1 cellular context compared by ENCODE assay signal in the genomic region with DNA sequence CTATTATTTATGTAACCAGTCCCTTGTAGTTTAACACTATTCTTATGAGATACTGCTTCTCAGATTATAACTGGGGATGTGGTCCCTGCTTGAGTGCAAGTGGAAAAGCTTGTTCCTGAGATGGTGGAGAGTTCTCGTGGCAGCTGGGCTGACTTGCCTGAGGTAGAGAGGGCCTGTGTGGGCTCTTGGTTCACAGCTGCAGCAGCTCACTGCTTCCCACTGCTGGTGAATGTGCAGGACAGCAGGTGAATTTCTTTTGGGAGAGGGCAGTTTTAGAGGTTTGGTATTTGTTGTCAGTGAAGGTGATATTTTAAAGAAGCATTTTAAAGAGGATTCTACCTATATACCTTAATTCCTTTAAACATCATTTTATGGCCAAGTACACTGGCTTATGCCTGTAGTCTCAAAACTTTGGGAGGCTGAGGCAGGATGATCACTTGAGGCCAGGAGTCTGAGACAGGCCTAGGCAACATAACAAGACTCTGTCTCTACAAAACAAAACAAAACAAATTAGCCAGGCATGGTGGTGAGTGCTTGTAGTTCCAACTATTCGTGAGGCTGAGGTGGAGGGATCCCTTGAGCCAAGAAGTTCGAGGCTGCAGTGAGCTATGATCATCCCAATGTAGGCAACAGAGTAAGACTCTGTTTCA.
TF ChIP-seq lines count a peak whose summit lies in the region.

No MANE protein-coding gene starts in this region.

TF ChIP-seq in HepG2, 621 proteins besides CTCF, POLR2A, EP300 and RAD21 (continued from another document and continues in another):
- TF ChIP-seq, protein P1, sequence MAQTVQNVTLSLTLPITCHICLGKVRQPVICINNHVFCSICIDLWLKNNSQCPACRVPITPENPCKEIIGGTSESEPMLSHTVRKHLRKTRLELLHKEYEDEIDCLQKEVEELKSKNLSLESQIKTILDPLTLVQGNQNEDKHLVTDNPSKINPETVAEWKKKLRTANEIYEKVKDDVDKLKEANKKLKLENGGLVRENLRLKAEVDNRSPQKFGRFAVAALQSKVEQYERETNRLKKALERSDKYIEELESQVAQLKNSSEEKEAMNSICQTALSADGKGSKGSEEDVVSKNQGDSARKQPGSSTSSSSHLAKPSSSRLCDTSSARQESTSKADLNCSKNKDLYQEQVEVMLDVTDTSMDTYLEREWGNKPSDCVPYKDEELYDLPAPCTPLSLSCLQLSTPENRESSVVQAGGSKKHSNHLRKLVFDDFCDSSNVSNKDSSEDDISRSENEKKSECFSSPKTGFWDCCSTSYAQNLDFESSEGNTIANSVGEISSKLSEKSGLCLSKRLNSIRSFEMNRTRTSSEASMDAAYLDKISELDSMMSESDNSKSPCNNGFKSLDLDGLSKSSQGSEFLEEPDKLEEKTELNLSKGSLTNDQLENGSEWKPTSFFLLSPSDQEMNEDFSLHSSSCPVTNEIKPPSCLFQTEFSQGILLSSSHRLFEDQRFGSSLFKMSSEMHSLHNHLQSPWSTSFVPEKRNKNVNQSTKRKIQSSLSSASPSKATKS (CRISPR knock-in tag; IDR thresholded peaks at IDR 0.05): no peak
- TF ChIP-seq SIX4 (CRISPR knock-in tag; IDR thresholded peaks at IDR 0.05) (no peak), SMAD1 (CRISPR knock-in tag; IDR thresholded peaks at IDR 0.05; ENCODE audit: borderline replicate concordance, low read depth) (no peak), MLLT10 (CRISPR knock-in tag; IDR thresholded peaks at IDR 0.05) (no peak), KLF9 (CRISPR knock-in tag; IDR thresholded peaks at IDR 0.05; ENCODE audit: low read depth) (no peak), SP1 (IDR thresholded peaks at IDR 0.05) (no peak), SP1 (CRISPR knock-in tag; IDR thresholded peaks at IDR 0.05) (no peak), BCL6 (CRISPR knock-in tag; IDR thresholded peaks at IDR 0.05) (no peak), ZNF432 (CRISPR knock-in tag; IDR thresholded peaks at IDR 0.05; ENCODE audit: borderline replicate concordance) (no peak), TCF7 (IDR thresholded peaks at IDR 0.05; ENCODE audit: low read depth) (no peak), ZNF20 (CRISPR knock-in tag; IDR thresholded peaks at IDR 0.05) (no peak), ELF1 (CRISPR knock-in tag; IDR thresholded peaks at IDR 0.05) (no peak), LCORL (IDR thresholded peaks at IDR 0.05) (no peak), LCORL (CRISPR knock-in tag; IDR thresholded peaks at IDR 0.05) (no peak), SOX6 (IDR thresholded peaks at IDR 0.05) (no peak), SOX6 (CRISPR knock-in tag; IDR thresholded peaks at IDR 0.05) (peak; percentile 39; the same call in 1 of the 2 replicates), HOXA9 (CRISPR knock-in tag; IDR thresholded peaks at IDR 0.05; ENCODE audit: borderline replicate concordance) (no peak), HMGA1 (CRISPR knock-in tag; conservative IDR thresholded peaks at IDR 0.05) (no peak), ZNF34 (CRISPR knock-in tag; IDR thresholded peaks at IDR 0.05; ENCODE audit: borderline replicate concordance) (no peak), U2AF2 (IDR thresholded peaks at IDR 0.05; ENCODE audit: low read depth, low read length) (no peak), ZNF563 (CRISPR knock-in tag; IDR thresholded peaks at IDR 0.05) (no peak), GATAD1 (CRISPR knock-in tag; IDR thresholded peaks at IDR 0.05) (no peak), ZNF333 (CRISPR knock-in tag; IDR thresholded peaks at IDR 0.05; ENCODE audit: borderline replicate concordance) (no peak), SP2 (CRISPR knock-in tag; IDR thresholded peaks at IDR 0.05) (no peak), ZNF720 (CRISPR knock-in tag; IDR thresholded peaks at IDR 0.05) (no peak), ZIK1 (CRISPR knock-in tag; IDR thresholded peaks at IDR 0.05; ENCODE audit: borderline replicate concordance, low read depth) (no peak), ZNF577 (CRISPR knock-in tag; IDR thresholded peaks at IDR 0.05; ENCODE audit: borderline replicate concordance, low read depth) (no peak)
- TF ChIP-seq, protein P2, sequence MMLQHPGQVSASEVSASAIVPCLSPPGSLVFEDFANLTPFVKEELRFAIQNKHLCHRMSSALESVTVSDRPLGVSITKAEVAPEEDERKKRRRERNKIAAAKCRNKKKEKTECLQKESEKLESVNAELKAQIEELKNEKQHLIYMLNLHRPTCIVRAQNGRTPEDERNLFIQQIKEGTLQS (CRISPR knock-in tag; IDR thresholded peaks at IDR 0.05): no peak
- TF ChIP-seq, protein P3, sequence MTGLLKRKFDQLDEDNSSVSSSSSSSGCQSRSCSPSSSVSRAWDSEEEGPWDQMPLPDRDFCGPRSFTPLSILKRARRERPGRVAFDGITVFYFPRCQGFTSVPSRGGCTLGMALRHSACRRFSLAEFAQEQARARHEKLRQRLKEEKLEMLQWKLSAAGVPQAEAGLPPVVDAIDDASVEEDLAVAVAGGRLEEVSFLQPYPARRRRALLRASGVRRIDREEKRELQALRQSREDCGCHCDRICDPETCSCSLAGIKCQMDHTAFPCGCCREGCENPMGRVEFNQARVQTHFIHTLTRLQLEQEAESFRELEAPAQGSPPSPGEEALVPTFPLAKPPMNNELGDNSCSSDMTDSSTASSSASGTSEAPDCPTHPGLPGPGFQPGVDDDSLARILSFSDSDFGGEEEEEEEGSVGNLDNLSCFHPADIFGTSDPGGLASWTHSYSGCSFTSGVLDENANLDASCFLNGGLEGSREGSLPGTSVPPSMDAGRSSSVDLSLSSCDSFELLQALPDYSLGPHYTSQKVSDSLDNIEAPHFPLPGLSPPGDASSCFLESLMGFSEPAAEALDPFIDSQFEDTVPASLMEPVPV (CRISPR knock-in tag; IDR thresholded peaks at IDR 0.05): no peak
- TF ChIP-seq, protein P4, sequence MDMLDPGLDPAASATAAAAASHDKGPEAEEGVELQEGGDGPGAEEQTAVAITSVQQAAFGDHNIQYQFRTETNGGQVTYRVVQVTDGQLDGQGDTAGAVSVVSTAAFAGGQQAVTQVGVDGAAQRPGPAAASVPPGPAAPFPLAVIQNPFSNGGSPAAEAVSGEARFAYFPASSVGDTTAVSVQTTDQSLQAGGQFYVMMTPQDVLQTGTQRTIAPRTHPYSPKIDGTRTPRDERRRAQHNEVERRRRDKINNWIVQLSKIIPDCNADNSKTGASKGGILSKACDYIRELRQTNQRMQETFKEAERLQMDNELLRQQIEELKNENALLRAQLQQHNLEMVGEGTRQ (IDR thresholded peaks at IDR 0.05; ENCODE audit: low read depth, low read length): no peak
- TF ChIP-seq, protein P4 (CRISPR knock-in tag; IDR thresholded peaks at IDR 0.05; ENCODE audit: borderline replicate concordance): no peak
- TF ChIP-seq, protein P5, sequence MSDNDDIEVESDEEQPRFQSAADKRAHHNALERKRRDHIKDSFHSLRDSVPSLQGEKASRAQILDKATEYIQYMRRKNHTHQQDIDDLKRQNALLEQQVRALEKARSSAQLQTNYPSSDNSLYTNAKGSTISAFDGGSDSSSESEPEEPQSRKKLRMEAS (IDR thresholded peaks at IDR 0.05): no peak
- TF ChIP-seq, protein P6, sequence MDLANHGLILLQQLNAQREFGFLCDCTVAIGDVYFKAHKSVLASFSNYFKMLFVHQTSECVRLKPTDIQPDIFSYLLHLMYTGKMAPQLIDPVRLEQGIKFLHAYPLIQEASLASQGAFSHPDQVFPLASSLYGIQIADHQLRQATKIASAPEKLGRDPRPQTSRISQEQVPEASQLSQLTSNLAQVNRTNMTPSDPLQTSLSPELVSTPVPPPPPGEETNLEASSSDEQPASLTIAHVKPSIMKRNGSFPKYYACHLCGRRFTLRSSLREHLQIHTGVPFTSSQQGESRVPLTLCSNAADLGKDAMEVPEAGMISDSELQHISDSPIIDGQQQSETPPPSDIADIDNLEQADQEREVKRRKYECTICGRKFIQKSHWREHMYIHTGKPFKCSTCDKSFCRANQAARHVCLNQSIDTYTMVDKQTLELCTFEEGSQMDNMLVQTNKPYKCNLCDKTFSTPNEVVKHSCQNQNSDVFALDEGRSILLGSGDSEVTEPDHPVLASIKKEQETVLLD (CRISPR knock-in tag; IDR thresholded peaks at IDR 0.05; ENCODE audit: low read depth): no peak
- TF ChIP-seq, protein P7, sequence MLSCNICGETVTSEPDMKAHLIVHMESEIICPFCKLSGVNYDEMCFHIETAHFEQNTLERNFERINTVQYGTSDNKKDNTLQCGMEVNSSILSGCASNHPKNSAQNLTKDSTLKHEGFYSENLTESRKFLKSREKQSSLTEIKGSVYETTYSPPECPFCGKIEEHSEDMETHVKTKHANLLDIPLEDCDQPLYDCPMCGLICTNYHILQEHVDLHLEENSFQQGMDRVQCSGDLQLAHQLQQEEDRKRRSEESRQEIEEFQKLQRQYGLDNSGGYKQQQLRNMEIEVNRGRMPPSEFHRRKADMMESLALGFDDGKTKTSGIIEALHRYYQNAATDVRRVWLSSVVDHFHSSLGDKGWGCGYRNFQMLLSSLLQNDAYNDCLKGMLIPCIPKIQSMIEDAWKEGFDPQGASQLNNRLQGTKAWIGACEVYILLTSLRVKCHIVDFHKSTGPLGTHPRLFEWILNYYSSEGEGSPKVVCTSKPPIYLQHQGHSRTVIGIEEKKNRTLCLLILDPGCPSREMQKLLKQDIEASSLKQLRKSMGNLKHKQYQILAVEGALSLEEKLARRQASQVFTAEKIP (CRISPR knock-in tag; IDR thresholded peaks at IDR 0.05; ENCODE audit: borderline replicate concordance): no peak
- TF ChIP-seq, protein P8, sequence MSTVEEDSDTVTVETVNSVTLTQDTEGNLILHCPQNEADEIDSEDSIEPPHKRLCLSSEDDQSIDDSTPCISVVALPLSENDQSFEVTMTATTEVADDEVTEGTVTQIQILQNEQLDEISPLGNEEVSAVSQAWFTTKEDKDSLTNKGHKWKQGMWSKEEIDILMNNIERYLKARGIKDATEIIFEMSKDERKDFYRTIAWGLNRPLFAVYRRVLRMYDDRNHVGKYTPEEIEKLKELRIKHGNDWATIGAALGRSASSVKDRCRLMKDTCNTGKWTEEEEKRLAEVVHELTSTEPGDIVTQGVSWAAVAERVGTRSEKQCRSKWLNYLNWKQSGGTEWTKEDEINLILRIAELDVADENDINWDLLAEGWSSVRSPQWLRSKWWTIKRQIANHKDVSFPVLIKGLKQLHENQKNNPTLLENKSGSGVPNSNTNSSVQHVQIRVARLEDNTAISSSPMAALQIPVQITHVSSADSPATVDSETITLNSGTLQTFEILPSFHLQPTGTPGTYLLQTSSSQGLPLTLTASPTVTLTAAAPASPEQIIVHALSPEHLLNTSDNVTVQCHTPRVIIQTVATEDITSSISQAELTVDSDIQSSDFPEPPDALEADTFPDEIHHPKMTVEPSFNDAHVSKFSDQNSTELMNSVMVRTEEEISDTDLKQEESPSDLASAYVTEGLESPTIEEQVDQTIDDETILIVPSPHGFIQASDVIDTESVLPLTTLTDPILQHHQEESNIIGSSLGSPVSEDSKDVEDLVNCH (CRISPR knock-in tag; IDR thresholded peaks at IDR 0.05): no peak
- TF ChIP-seq, protein P9, sequence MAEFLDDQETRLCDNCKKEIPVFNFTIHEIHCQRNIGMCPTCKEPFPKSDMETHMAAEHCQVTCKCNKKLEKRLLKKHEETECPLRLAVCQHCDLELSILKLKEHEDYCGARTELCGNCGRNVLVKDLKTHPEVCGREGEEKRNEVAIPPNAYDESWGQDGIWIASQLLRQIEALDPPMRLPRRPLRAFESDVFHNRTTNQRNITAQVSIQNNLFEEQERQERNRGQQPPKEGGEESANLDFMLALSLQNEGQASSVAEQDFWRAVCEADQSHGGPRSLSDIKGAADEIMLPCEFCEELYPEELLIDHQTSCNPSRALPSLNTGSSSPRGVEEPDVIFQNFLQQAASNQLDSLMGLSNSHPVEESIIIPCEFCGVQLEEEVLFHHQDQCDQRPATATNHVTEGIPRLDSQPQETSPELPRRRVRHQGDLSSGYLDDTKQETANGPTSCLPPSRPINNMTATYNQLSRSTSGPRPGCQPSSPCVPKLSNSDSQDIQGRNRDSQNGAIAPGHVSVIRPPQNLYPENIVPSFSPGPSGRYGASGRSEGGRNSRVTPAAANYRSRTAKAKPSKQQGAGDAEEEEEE (CRISPR knock-in tag; IDR thresholded peaks at IDR 0.05; ENCODE audit: borderline replicate concordance): no peak
- TF ChIP-seq, protein P10, sequence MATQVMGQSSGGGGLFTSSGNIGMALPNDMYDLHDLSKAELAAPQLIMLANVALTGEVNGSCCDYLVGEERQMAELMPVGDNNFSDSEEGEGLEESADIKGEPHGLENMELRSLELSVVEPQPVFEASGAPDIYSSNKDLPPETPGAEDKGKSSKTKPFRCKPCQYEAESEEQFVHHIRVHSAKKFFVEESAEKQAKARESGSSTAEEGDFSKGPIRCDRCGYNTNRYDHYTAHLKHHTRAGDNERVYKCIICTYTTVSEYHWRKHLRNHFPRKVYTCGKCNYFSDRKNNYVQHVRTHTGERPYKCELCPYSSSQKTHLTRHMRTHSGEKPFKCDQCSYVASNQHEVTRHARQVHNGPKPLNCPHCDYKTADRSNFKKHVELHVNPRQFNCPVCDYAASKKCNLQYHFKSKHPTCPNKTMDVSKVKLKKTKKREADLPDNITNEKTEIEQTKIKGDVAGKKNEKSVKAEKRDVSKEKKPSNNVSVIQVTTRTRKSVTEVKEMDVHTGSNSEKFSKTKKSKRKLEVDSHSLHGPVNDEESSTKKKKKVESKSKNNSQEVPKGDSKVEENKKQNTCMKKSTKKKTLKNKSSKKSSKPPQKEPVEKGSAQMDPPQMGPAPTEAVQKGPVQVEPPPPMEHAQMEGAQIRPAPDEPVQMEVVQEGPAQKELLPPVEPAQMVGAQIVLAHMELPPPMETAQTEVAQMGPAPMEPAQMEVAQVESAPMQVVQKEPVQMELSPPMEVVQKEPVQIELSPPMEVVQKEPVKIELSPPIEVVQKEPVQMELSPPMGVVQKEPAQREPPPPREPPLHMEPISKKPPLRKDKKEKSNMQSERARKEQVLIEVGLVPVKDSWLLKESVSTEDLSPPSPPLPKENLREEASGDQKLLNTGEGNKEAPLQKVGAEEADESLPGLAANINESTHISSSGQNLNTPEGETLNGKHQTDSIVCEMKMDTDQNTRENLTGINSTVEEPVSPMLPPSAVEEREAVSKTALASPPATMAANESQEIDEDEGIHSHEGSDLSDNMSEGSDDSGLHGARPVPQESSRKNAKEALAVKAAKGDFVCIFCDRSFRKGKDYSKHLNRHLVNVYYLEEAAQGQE (IDR thresholded peaks at IDR 0.05; ENCODE audit: borderline replicate concordance in 1 of 2, low read depth in 1 of 2, low read length in 2 of 2): no peak
- TF ChIP-seq, protein P11, sequence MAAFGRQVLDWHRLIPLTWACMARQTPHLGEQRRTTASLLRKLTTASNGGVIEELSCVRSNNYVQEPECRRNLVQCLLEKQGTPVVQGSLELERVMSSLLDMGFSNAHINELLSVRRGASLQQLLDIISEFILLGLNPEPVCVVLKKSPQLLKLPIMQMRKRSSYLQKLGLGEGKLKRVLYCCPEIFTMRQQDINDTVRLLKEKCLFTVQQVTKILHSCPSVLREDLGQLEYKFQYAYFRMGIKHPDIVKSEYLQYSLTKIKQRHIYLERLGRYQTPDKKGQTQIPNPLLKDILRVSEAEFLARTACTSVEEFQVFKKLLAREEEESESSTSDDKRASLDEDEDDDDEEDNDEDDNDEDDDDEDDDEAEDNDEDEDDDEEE (CRISPR knock-in tag; IDR thresholded peaks at IDR 0.05): no peak
